36 cellular contexts compared by ENCODE assay signal in the genomic region with DNA sequence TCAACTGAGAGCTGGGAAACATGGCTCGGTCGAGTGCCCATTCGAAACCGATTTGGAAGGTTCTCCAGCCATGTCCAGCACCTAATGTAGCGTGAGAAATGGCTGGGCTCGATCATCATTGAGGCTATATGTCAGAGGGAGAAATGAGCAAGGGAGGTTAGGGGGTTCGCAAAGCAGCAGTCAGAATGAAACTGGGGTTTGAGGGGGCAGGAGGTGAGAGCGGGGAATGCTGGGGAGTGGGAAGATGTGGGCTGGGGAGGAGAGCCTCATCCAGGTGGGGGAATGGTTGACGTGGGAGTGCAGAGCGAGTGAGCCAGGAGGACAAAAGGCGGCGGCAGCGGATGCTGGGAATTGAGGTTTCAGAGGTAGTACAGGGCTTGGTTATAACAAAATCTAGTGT. TPM values are rescaled to one million over a fixed set of nuclear protein-coding genes. Genes with fewer than 3 reads are reported as not detected.
"Had no signal": no experiment of that assay in that cellular context is flagged by ENCODE, and none has a peak within 500 bp of the region (broad histone marks: within the 10 kb centered on the region; RNA-seq: fewer than 3 reads in every experiment).

No MANE protein-coding gene starts in this region.

- DNase-seq: activated CD4-positive, alpha-beta T cell treated with anti-CD3 and anti-CD28 coated beads for 36 hours; activated CD4-positive, alpha-beta T cell treated with anti-CD3 and anti-CD28 coated beads, Interleukin-2, amount 10 ng/mL, durations not matched to agents 7 days and 5 days; activated CD4-positive, alpha-beta T cell treated with anti-CD3 and anti-CD28 coated beads, Interleukin-2, amount 50 U/mL, for 48 hours; activated CD8-positive, alpha-beta memory T cell treated with anti-CD3 and anti-CD28 coated beads for 24 hours; activated CD8-positive, alpha-beta memory T cell treated with anti-CD3 and anti-CD28 coated beads, Interleukin-2, amount 10 ng/mL, durations not matched to agents 7 days and 5 days; activated CD8-positive, alpha-beta memory T cell treated with anti-CD3 and anti-CD28 coated beads, Interleukin-2, amount 50 U/mL, for 48 hours; activated effector memory CD4-positive, alpha-beta T cell treated with Interleukin-2 at 50 U/mL for 16 hours; activated naive CD4-positive, alpha-beta T cell treated with anti-CD3 and anti-CD28 coated beads, Interleukin-2, amount 10 ng/mL, durations not matched to agents 7 days and 5 days; activated naive CD8-positive, alpha-beta T cell treated with anti-CD3 and anti-CD28 coated beads, Interleukin-2, amount 50 U/mL, for 24 hours; activated T-cell treated with anti-CD3 and anti-CD28 coated beads, Interleukin-2, amount 50 U/mL, for 48 hours; anterior cingulate cortex; caudate nucleus; KG1; MM.1S; MV-4-11; NCI-H1092; NCI-H1436 treated with DMSO at 0.1 percent for 48 hours; NCI-H1694 treated with DMSO at 0.1 percent for 48 hours; NCI-H2029; NCI-H345; NCI-H524 treated with DMSO at 0.1 percent for 48 hours; SHP77; SJCRH30; SK-N-SH had no signal

- H3K27ac ChIP-seq: SJCRH30 had no signal

- H3K27me3 ChIP-seq: SJCRH30 had no signal

- H3K9me3 ChIP-seq: SJCRH30, SK-N-SH had no signal

- FAIRE-seq: bronchial epithelial cell, TTC549 had no signal

- H3K36me3 ChIP-seq: SJCRH30 had no signal

- H3K4me2 ChIP-seq: SK-N-SH had no signal

- H3K9ac ChIP-seq: SK-N-SH had no signal

- H3K4me3 ChIP-seq: SJCRH30 had no signal

- H3K4me1 Mint-ChIP-seq: WTC11 had no signal

- H3K36me3 Mint-ChIP-seq: activated CD8-positive, alpha-beta memory T cell treated with anti-CD3 and anti-CD28 coated beads, Interleukin-2, amount 10 ng/mL, durations not matched to agents 7 days and 5 days; activated naive CD4-positive, alpha-beta T cell treated with anti-CD3 and anti-CD28 coated beads, Interleukin-2, amount 10 ng/mL, durations not matched to agents 7 days and 5 days; activated naive CD8-positive, alpha-beta T cell; brain; WTC11 had no signal

- H3K9me3 Mint-ChIP-seq: activated CD4-positive, alpha-beta T cell treated with anti-CD3 and anti-CD28 coated beads, Interleukin-2, amount 10 ng/mL, durations not matched to agents 7 days and 5 days; activated naive CD4-positive, alpha-beta T cell treated with anti-CD3 and anti-CD28 coated beads, Interleukin-2, amount 10 ng/mL, durations not matched to agents 7 days and 5 days; activated naive CD8-positive, alpha-beta T cell treated with anti-CD3 and anti-CD28 coated beads, Interleukin-2, amount 50 U/mL, for 24 hours; T-helper 1 cell treated with Interleukin-12 subunit alpha and Interleukin-12 subunit beta and Interleukin-4 antibody, amounts not matched to agents 30 μg/mL and 1 μg/mL, for 36 hours; T-helper 2 cell treated with Interferon-gamma antibody and Interleukin-4, amounts not matched to agents 5 μg/mL and 100 μg/mL, for 36 hours; WTC11 had no signal

- H3K27ac Mint-ChIP-seq: activated CD4-positive, alpha-beta T cell treated with anti-CD3 and anti-CD28 coated beads for 36 hours; activated CD4-positive, alpha-beta T cell treated with anti-CD3 and anti-CD28 coated beads, Interleukin-2, amount 10 ng/mL, durations not matched to agents 7 days and 5 days; activated CD8-positive, alpha-beta memory T cell treated with anti-CD3 and anti-CD28 coated beads, Interleukin-2, amount 10 ng/mL, durations not matched to agents 7 days and 5 days; activated naive CD4-positive, alpha-beta T cell treated with anti-CD3 and anti-CD28 coated beads, Interleukin-2, amount 10 ng/mL, durations not matched to agents 7 days and 5 days; activated naive CD8-positive, alpha-beta T cell; activated naive CD8-positive, alpha-beta T cell treated with anti-CD3 and anti-CD28 coated beads, Interleukin-2, amount 50 U/mL, for 24 hours; brain; T-helper 1 cell treated with Interleukin-12 subunit alpha and Interleukin-12 subunit beta and Interleukin-4 antibody, amounts not matched to agents 30 μg/mL and 1 μg/mL, for 36 hours; T-helper 2 cell treated with Interferon-gamma antibody and Interleukin-4, amounts not matched to agents 5 μg/mL and 100 μg/mL, for 36 hours; WTC11 had no signal

- H3K4me3 Mint-ChIP-seq: activated CD4-positive, alpha-beta T cell treated with anti-CD3 and anti-CD28 coated beads for 36 hours; activated CD4-positive, alpha-beta T cell treated with anti-CD3 and anti-CD28 coated beads, Interleukin-2, amount 10 ng/mL, durations not matched to agents 7 days and 5 days; activated CD8-positive, alpha-beta memory T cell treated with anti-CD3 and anti-CD28 coated beads, Interleukin-2, amount 10 ng/mL, durations not matched to agents 7 days and 5 days; activated naive CD4-positive, alpha-beta T cell treated with anti-CD3 and anti-CD28 coated beads, Interleukin-2, amount 10 ng/mL, durations not matched to agents 7 days and 5 days; activated naive CD8-positive, alpha-beta T cell; activated naive CD8-positive, alpha-beta T cell treated with anti-CD3 and anti-CD28 coated beads, Interleukin-2, amount 50 U/mL, for 24 hours; brain; T-helper 1 cell treated with Interleukin-12 subunit alpha and Interleukin-12 subunit beta and Interleukin-4 antibody, amounts not matched to agents 30 μg/mL and 1 μg/mL, for 36 hours; T-helper 2 cell treated with Interferon-gamma antibody and Interleukin-4, amounts not matched to agents 5 μg/mL and 100 μg/mL, for 36 hours; WTC11 had no signal

- H3K4me1 ChIP-seq: SJCRH30 had no signal

- ATAC-seq: activated CD4-positive, alpha-beta T cell treated with anti-CD3 and anti-CD28 coated beads for 36 hours; activated CD4-positive, CD25-positive, alpha-beta regulatory T cell treated with anti-CD3 and anti-CD28 coated beads, Interleukin-2, amount 50 U/mL, for 24 hours; activated CD8-positive, alpha-beta memory T cell treated with anti-CD3 and anti-CD28 coated beads, Interleukin-2, amount 10 ng/mL, durations not matched to agents 7 days and 5 days; activated naive CD8-positive, alpha-beta T cell treated with anti-CD3 and anti-CD28 coated beads, Interleukin-2, amount 50 U/mL, for 24 hours; Panc1; WTC11 had no signal

RNA-seq across cellular contexts. Expression of a gene that starts 34.8 kb away (rescaled TPM):
- total RNA-seq: activated CD4-positive, alpha-beta T cell treated with anti-CD3 and anti-CD28 coated beads for 36 hours; activated CD4-positive, alpha-beta T cell treated with anti-CD3 and anti-CD28 coated beads, Interleukin-2, amount 10 ng/mL, durations not matched to agents 7 days and 5 days; activated CD8-positive, alpha-beta memory T cell treated with anti-CD3 and anti-CD28 coated beads, Interleukin-2, amount 10 ng/mL, durations not matched to agents 7 days and 5 days; bronchial epithelial cell; LHCN-M2; NCI-H460; RPMI7951; SJCRH30; WTC11 had no signal
- polyA plus RNA-seq: SK-N-SH had no signal
